Comparison of ENCODE assay signal across 8 cellular contexts in genomic region chr14:103563089-103563620, GRCh38. TPM values are rescaled to one million over a fixed set of nuclear protein-coding genes. Genes with fewer than 3 reads are reported as not detected.
DNase-seq lines count a peak whose midpoint lies in the region; ATAC-seq and TF ChIP-seq lines count a peak whose summit lies in the region.

No MANE protein-coding gene starts in this region.

- H3K9me3 ChIP-seq in OCI-LY3 (ENCODE audit: insufficient read depth, low read length) (no peaks in the 10 kb centered on the region), mucosa of stomach (ENCODE audit: control insufficient read depth, low read length) (no peaks in the 10 kb centered on the region)

- POLR2A ChIA-PET in GM10248 (lab: Yijun Ruan, JAX), result no interaction called here

- peaks cover 29% of the 10 kb centered on the region for H3K36me3 Mint-ChIP-seq in activated CD4-positive, alpha-beta T cell treated with anti-CD3 and anti-CD28 coated beads, Interleukin-2, amount 10 ng/mL, durations not matched to agents 24 days and 14 days (ENCODE audit: low read depth)

- H3K27me3 ChIP-seq in OCI-LY3 (ENCODE audit: low read depth, low read length) (no peaks in the 10 kb centered on the region), mucosa of stomach (ENCODE audit: control insufficient read depth, insufficient read depth, low read length) (no peaks in the 10 kb centered on the region)

- peaks cover 37% of the 10 kb centered on the region for H3K4me1 ChIP-seq in OCI-LY3 (ENCODE audit: low read length)
- peaks cover 16% of the 10 kb centered on the region for H3K4me1 ChIP-seq in mucosa of stomach (ENCODE audit: control insufficient read depth, insufficient read depth, low read length)

- peak overlapping the region; percentile 91 for H3K27ac Mint-ChIP-seq in activated CD4-positive, alpha-beta T cell treated with anti-CD3 and anti-CD28 coated beads, Interleukin-2, amount 10 ng/mL, durations not matched to agents 24 days and 14 days

- intact Hi-C loops in activated CD4-positive, alpha-beta T cell treated with anti-CD3 and anti-CD28 coated beads, Interleukin-2, amount 10 ng/mL, durations not matched to agents 24 days and 14 days (cut with micrococcal nuclease), result loop anchor here (2.0 kb wide), 3 partner anchors 34 to 358 kb away; partner anchors contain the start of genes TRMT61A, XRCC3 and ZFYVE21

- peaks cover 92% of the 10 kb centered on the region for H3K79me2 ChIP-seq in OCI-LY3 (ENCODE audit: low read length)

- DNase-seq in activated CD4-positive, alpha-beta T cell treated with anti-CD3 and anti-CD28 coated beads, Interleukin-2, amount 10 ng/mL, durations not matched to agents 24 days and 14 days, result no peak
- no peak for DNase-seq in activated CD4-positive, alpha-beta T cell treated with anti-CD3 and anti-CD28 coated beads, Interleukin-2, amount 50 U/mL, for 4 hours
- DNase-seq in coronary artery (ENCODE audit: low spot score) (no peak), dermis blood vessel endothelial cell (no peak), GM10248 (ENCODE audit: extremely low spot score) (no peak)

- no peaks in the 10 kb centered on the region for H3K27me3 Mint-ChIP-seq in activated CD4-positive, alpha-beta T cell treated with anti-CD3 and anti-CD28 coated beads, Interleukin-2, amount 10 ng/mL, durations not matched to agents 24 days and 14 days

- H3K4me2 ChIP-seq in OCI-LY3 (ENCODE audit: low read length), result peak overlapping the region; percentile 97

- H4K20me1 ChIP-seq in OCI-LY3 (ENCODE audit: insufficient read depth, low read length), result peaks cover 31% of the 10 kb centered on the region

- peak overlapping the region; percentile 78; the same call in 1 of the 2 replicates for H2AFZ ChIP-seq in OCI-LY3 (ENCODE audit: low read depth, low read length)

- CTCF ChIA-PET in GM10248 (lab: Yijun Ruan, JAX), result interaction anchor here (1.0 to 1.1 kb wide), 2 partner anchors 44 to 63 kb away, joined by 3 to 4 read pairs; no protein-coding TSS in a partner anchor

- H3K36me3 ChIP-seq in OCI-LY3 (replicated peaks; ENCODE audit: low read depth, low read length), result peaks cover 27% of the 10 kb centered on the region
- H3K36me3 ChIP-seq in mucosa of stomach (ENCODE audit: control insufficient read depth, insufficient read depth, low read length), result peaks cover 2% of the 10 kb centered on the region

- H3K9ac ChIP-seq in OCI-LY3 (ENCODE audit: low read length) (peak overlapping the region; percentile 90), mucosa of stomach (ENCODE audit: low read length) (peak overlapping the region; percentile 81)

- H3K27ac ChIP-seq in OCI-LY3 (ENCODE audit: low read length) (peak overlapping the region; percentile 77), coronary artery (peak overlapping the region; percentile 89 to 99)

- H3K9me3 Mint-ChIP-seq in activated CD4-positive, alpha-beta T cell treated with anti-CD3 and anti-CD28 coated beads, Interleukin-2, amount 10 ng/mL, durations not matched to agents 24 days and 14 days, result no peaks in the 10 kb centered on the region

- H3K4me3 Mint-ChIP-seq in activated CD4-positive, alpha-beta T cell treated with anti-CD3 and anti-CD28 coated beads, Interleukin-2, amount 10 ng/mL, durations not matched to agents 24 days and 14 days, result peak overlapping the region; percentile 95

- H3K4me3 ChIP-seq in OCI-LY3 (ENCODE audit: low read length) (peak overlapping the region; percentile 93), coronary artery (peak overlapping the region; percentile 100), mucosa of stomach (ENCODE audit: low read length) (peak overlapping the region; percentile 85)

- ATAC-seq in HG03025 (IDR thresholded peaks at IDR 0.05; ENCODE audit: low FRiP score, unreplicated experiment), result peak; percentile 36

- H3K4me1 Mint-ChIP-seq in activated CD4-positive, alpha-beta T cell treated with anti-CD3 and anti-CD28 coated beads, Interleukin-2, amount 10 ng/mL, durations not matched to agents 24 days and 14 days, result peaks cover 39% of the 10 kb centered on the region

- TF ChIP-seq CTCF in OCI-LY3 (IDR thresholded peaks at IDR 0.05; ENCODE audit: low read depth, low read length) (no peak), coronary artery (IDR thresholded peaks at IDR 0.05) (no peak), GM10248 (IDR thresholded peaks at IDR 0.05; ENCODE audit: control extremely low read depth, extremely low read depth, low read depth, missing control alignments) (no peak)

RNA-seq across cellular contexts. Expression of gene COA8, which starts 0.4 kb away (rescaled TPM):
- 38.4 and 41.2 TPM in 2 replicates for total RNA-seq in activated CD4-positive, alpha-beta T cell treated with anti-CD3 and anti-CD28 coated beads, Interleukin-2, amount 10 ng/mL, durations not matched to agents 24 days and 14 days
- total RNA-seq in dermis blood vessel endothelial cell, result 24.7 and 26.5 TPM in 2 replicates

RNA-seq across cellular contexts. Expression of gene BAG5, which starts 0.7 kb away (rescaled TPM):
- 32.1 and 33.9 TPM in 2 replicates for total RNA-seq in activated CD4-positive, alpha-beta T cell treated with anti-CD3 and anti-CD28 coated beads, Interleukin-2, amount 10 ng/mL, durations not matched to agents 24 days and 14 days
- total RNA-seq in dermis blood vessel endothelial cell, result 34.8 and 35.4 TPM in 2 replicates

RNA-seq across cellular contexts. Expression of gene TRMT61A, which starts 34.2 kb away (rescaled TPM):
- 22.7 and 23.6 TPM in 2 replicates for total RNA-seq in activated CD4-positive, alpha-beta T cell treated with anti-CD3 and anti-CD28 coated beads, Interleukin-2, amount 10 ng/mL, durations not matched to agents 24 days and 14 days
- 5.6 and 7.5 TPM in 2 replicates for total RNA-seq in dermis blood vessel endothelial cell

RNA-seq across cellular contexts. Expression of gene CKB, which starts 40.5 kb away (rescaled TPM):
- 14.2 and 21.1 TPM in 2 replicates for total RNA-seq in activated CD4-positive, alpha-beta T cell treated with anti-CD3 and anti-CD28 coated beads, Interleukin-2, amount 10 ng/mL, durations not matched to agents 24 days and 14 days
- 2.6 and 3.2 TPM in 2 replicates for total RNA-seq in dermis blood vessel endothelial cell
